ENCODE assay signal across 9 cellular contexts in genomic region chr17:44900894-44901293, GRCh38. TPM values are rescaled to one million over a fixed set of nuclear protein-coding genes. Genes with fewer than 3 reads are reported as not detected.
A peak's percentile ranks its signal among the peaks of the same experiment; 100 is the strongest.
DNase-seq lines count a peak whose midpoint lies in the region; ATAC-seq and TF ChIP-seq lines count a peak whose summit lies in the region.
"Had no signal": no experiment of that assay in that cellular context is flagged by ENCODE, and none has a peak within 500 bp of the region (broad histone marks: within the 10 kb centered on the region; RNA-seq: fewer than 3 reads in every experiment).

No MANE protein-coding gene starts in this region.

- H3K4me3 ChIP-seq in effector memory CD4-positive, alpha-beta T cell (ENCODE audit: insufficient read depth, low read depth, low read length, poor library complexity, severe bottlenecking): no peak overlapping the region
- no peak overlapping the region for H3K4me3 ChIP-seq in upper lobe of left lung

- H3K9me3 Mint-ChIP-seq in CD4-positive, alpha-beta T cell: no peaks in the 10 kb centered on the region
- no peaks in the 10 kb centered on the region for H3K9me3 Mint-ChIP-seq in MCF 10A (ENCODE audit: unreplicated experiment)
- no peaks in the 10 kb centered on the region for H3K9me3 Mint-ChIP-seq in activated CD4-positive, alpha-beta memory T cell treated with anti-CD3 and anti-CD28 coated beads, Interleukin-2, amount 10 ng/mL, durations not matched to agents 7 days and 5 days

- no peak for TF ChIP-seq POLR2A in upper lobe of left lung (IDR thresholded peaks at IDR 0.05)

- TF ChIP-seq EP300 in upper lobe of left lung (IDR thresholded peaks at IDR 0.05): no peak

- CTCF ChIA-PET in CD4-positive, alpha-beta T cell (lab: Charles Lee): interaction anchor here (1.0 kb wide), 1 partner anchor 19 kb away, joined by 3 read pairs; no protein-coding TSS in a partner anchor
- CTCF ChIA-PET in MCF 10A (lab: Yijun Ruan, JAX): interaction anchor here (0.7 to 6.7 kb wide), 5 partner anchors 12 to 198 kb away, joined by 3 to 29 read pairs (median 10); no protein-coding TSS in a partner anchor
- CTCF ChIA-PET in activated CD4-positive, alpha-beta memory T cell treated with anti-CD3 and anti-CD28 coated beads, Interleukin-2, amount 10 ng/mL, durations not matched to agents 7 days and 5 days (lab: Charles Lee): interaction anchor here (1.1 kb wide), 1 partner anchor 234 kb away, joined by 3 read pairs; the partner anchor contains the start of gene ACBD4

- H3K27ac ChIP-seq in CD4-positive, alpha-beta T cell (ENCODE audit: low read depth, low read length): no peak overlapping the region
- H3K27ac ChIP-seq in effector memory CD4-positive, alpha-beta T cell (ENCODE audit: insufficient read depth, low read length, poor library complexity, severe bottlenecking): no peak overlapping the region
- H3K27ac ChIP-seq in upper lobe of left lung: no peak overlapping the region

- peaks cover 17% of the 10 kb centered on the region for H3K27me3 Mint-ChIP-seq in CD4-positive, alpha-beta T cell
- no peaks in the 10 kb centered on the region for H3K27me3 Mint-ChIP-seq in MCF 10A (ENCODE audit: insufficient read depth, unreplicated experiment)
- H3K27me3 Mint-ChIP-seq in activated CD4-positive, alpha-beta memory T cell treated with anti-CD3 and anti-CD28 coated beads, Interleukin-2, amount 10 ng/mL, durations not matched to agents 7 days and 5 days: peaks cover 11% of the 10 kb centered on the region

- peaks cover 18% of the 10 kb centered on the region for H3K4me1 ChIP-seq in effector memory CD4-positive, alpha-beta T cell (ENCODE audit: control insufficient read depth, insufficient read depth, low read length, poor library complexity, severe bottlenecking)
- peaks cover 25 to 36% (median 26%) of the 10 kb centered on the region in 4 donors for H3K4me1 ChIP-seq in upper lobe of left lung

- H3K9me3 ChIP-seq in CD4-positive, alpha-beta T cell (ENCODE audit: control insufficient read depth, low read length): no peaks in the 10 kb centered on the region
- H3K9me3 ChIP-seq in effector memory CD4-positive, alpha-beta T cell (ENCODE audit: control insufficient read depth, low read length): no peaks in the 10 kb centered on the region
- H3K9me3 ChIP-seq in upper lobe of left lung: no peaks in the 10 kb centered on the region

- H3K36me3 ChIP-seq in effector memory CD4-positive, alpha-beta T cell (ENCODE audit: control insufficient read depth, insufficient read depth, low read length): no peaks in the 10 kb centered on the region
- H3K36me3 ChIP-seq in upper lobe of left lung: no peaks in the 10 kb centered on the region

- H3K27ac Mint-ChIP-seq in CD4-positive, alpha-beta T cell: peak overlapping the region; percentile 99
- peak overlapping the region; percentile 99 for H3K27ac Mint-ChIP-seq in MCF 10A (ENCODE audit: low read depth, unreplicated experiment)
- H3K27ac Mint-ChIP-seq in activated CD4-positive, alpha-beta memory T cell treated with anti-CD3 and anti-CD28 coated beads, Interleukin-2, amount 10 ng/mL, durations not matched to agents 7 days and 5 days: no peak overlapping the region

- 10 to 20% methylated on average over 3 of the region's 3 CpGs for WGBS in upper lobe of left lung, 2 donors

- H3K4me1 Mint-ChIP-seq in CD4-positive, alpha-beta T cell (ENCODE audit: low read depth): peaks cover 27% of the 10 kb centered on the region
- peaks cover 31% of the 10 kb centered on the region for H3K4me1 Mint-ChIP-seq in MCF 10A (ENCODE audit: insufficient read depth, unreplicated experiment)
- peaks cover 25% of the 10 kb centered on the region for H3K4me1 Mint-ChIP-seq in activated CD4-positive, alpha-beta memory T cell treated with anti-CD3 and anti-CD28 coated beads, Interleukin-2, amount 10 ng/mL, durations not matched to agents 7 days and 5 days

- POLR2A ChIA-PET in CD4-positive, alpha-beta T cell (lab: Charles Lee): interaction anchor here (1.4 to 2.2 kb wide), 2 partner anchors 125 to 192 kb away, joined by 5 to 8 read pairs; partner anchors contain the start of gene DBF4B
- POLR2A ChIA-PET in MCF 10A (lab: Yijun Ruan, JAX): interaction anchor here (1.8 to 4.1 kb wide), 5 partner anchors 8 to 248 kb away, joined by 5 to 21 read pairs (median 10); partner anchors contain the start of gene GFAP
- POLR2A ChIA-PET in activated CD4-positive, alpha-beta memory T cell treated with anti-CD3 and anti-CD28 coated beads, Interleukin-2, amount 10 ng/mL, durations not matched to agents 7 days and 5 days (lab: Charles Lee): interaction anchor here (2.7 kb wide), 1 partner anchor 46 kb away, joined by 14 read pairs; the partner anchor contains the start of gene KIF18B

- no TSS peak for BruUV-seq in MCF 10A (replicated peaks; lab: Mats Ljungman, UMichigan)

- intact Hi-C loops in CD4-positive, alpha-beta T cell (cut with DNase I, micrococcal nuclease): loop anchor here in 1 of 2 experiments (2.0 to 5.0 kb wide), 2 partner anchors 48 to 231 kb away; partner anchors contain the start of gene PLCD3
- intact Hi-C loops in MCF 10A (cut with micrococcal nuclease): loop anchor here (2.0 to 10.0 kb wide), 2 partner anchors 194 to 232 kb away; partner anchors contain the start of gene PLCD3

- TF ChIP-seq CTCF in CD4-positive, alpha-beta T cell (IDR thresholded peaks at IDR 0.05): no peak
- TF ChIP-seq CTCF in MCF 10A (IDR thresholded peaks at IDR 0.05; ENCODE audit: unreplicated experiment): no peak
- no peak for TF ChIP-seq CTCF in upper lobe of left lung (IDR thresholded peaks at IDR 0.05)

- H3K36me3 Mint-ChIP-seq in CD4-positive, alpha-beta T cell (ENCODE audit: low read depth): peaks cover 18% of the 10 kb centered on the region
- H3K36me3 Mint-ChIP-seq in MCF 10A (ENCODE audit: insufficient read depth, unreplicated experiment): peaks cover 3% of the 10 kb centered on the region
- peaks cover 4% of the 10 kb centered on the region for H3K36me3 Mint-ChIP-seq in activated CD4-positive, alpha-beta memory T cell treated with anti-CD3 and anti-CD28 coated beads, Interleukin-2, amount 10 ng/mL, durations not matched to agents 7 days and 5 days (ENCODE audit: low read depth)

- DNase-seq in CD4-positive, alpha-beta T cell: no peak
- DNase-seq in NCI-H2171 (lab: John Stamatoyannopoulos, UW) (peak; percentile 59), MCF 10A (ENCODE audit: unreplicated experiment) (peak; percentile 92), midbrain (lab: John Stamatoyannopoulos, UW) (peak; percentile 15), NCI-H1048 (lab: John Stamatoyannopoulos, UW) (no peak), upper lobe of left lung (no peak)
- DNase-seq in effector memory CD4-positive, alpha-beta T cell: no peak
- DNase-seq in activated CD4-positive, alpha-beta memory T cell treated with anti-CD3 and anti-CD28 coated beads, Interleukin-2, amount 10 ng/mL, durations not matched to agents 7 days and 5 days: no peak

- no peak for ATAC-seq in CD4-positive, alpha-beta T cell (ENCODE audit: poor library complexity)
- no peak for ATAC-seq in upper lobe of left lung (ENCODE audit: low FRiP score in 2 of 2)
- ATAC-seq: Right ventricle myocardium inferior had no signal

- H3K4me3 Mint-ChIP-seq in CD4-positive, alpha-beta T cell: peak overlapping the region; percentile 95
- H3K4me3 Mint-ChIP-seq in MCF 10A (ENCODE audit: unreplicated experiment): peak overlapping the region; percentile 80
- no peak overlapping the region for H3K4me3 Mint-ChIP-seq in activated CD4-positive, alpha-beta memory T cell treated with anti-CD3 and anti-CD28 coated beads, Interleukin-2, amount 10 ng/mL, durations not matched to agents 7 days and 5 days

- H3K27me3 ChIP-seq in CD4-positive, alpha-beta T cell (ENCODE audit: control insufficient read depth, insufficient read depth, low read length): no peaks in the 10 kb centered on the region
- no peaks in the 10 kb centered on the region for H3K27me3 ChIP-seq in effector memory CD4-positive, alpha-beta T cell (replicated peaks; ENCODE audit: control insufficient read depth, insufficient read depth, low read length, poor library complexity, severe bottlenecking)
- no peaks in the 10 kb centered on the region for H3K27me3 ChIP-seq in upper lobe of left lung

RNA-seq across cellular contexts. Expression of gene EFTUD2, which starts 1.6 kb away (rescaled TPM):
- 100 to 1,000 TPM; 105 to 112 TPM for total RNA-seq in CD4-positive, alpha-beta T cell
- total RNA-seq in MCF 10A (2022) (119 and 125 TPM in 2 replicates), upper lobe of left lung (100 to 1,000 TPM in 1 of 6 donors, 10 to 100 TPM in 5; 66.6 to 146 (median 75.6) TPM)
- 100 to 1,000 TPM; 102 to 114 TPM for total RNA-seq in activated CD4-positive, alpha-beta memory T cell treated with anti-CD3 and anti-CD28 coated beads, Interleukin-2, amount 10 ng/mL, durations not matched to agents 7 days and 5 days

RNA-seq across cellular contexts. Expression of gene GFAP, which starts 14.4 kb away (rescaled TPM):
- total RNA-seq in CD4-positive, alpha-beta T cell: not detected
- total RNA-seq in MCF 10A (2022) (not detected in 2 replicates), upper lobe of left lung (not detected)
- not detected for total RNA-seq in activated CD4-positive, alpha-beta memory T cell treated with anti-CD3 and anti-CD28 coated beads, Interleukin-2, amount 10 ng/mL, durations not matched to agents 7 days and 5 days

RNA-seq across cellular contexts. Expression of gene KIF18B, which starts 46.7 kb away (rescaled TPM):
- under 1 TPM; 0.05 to 0.08 TPM for total RNA-seq in CD4-positive, alpha-beta T cell
- total RNA-seq in MCF 10A (2022): 11.2 and 17.5 TPM in 2 replicates
- 1 to 10 TPM in 4 of 6 donors, under 1 TPM in 2; 0.49 to 2.9 (median 1.3) TPM for total RNA-seq in upper lobe of left lung
- total RNA-seq in activated CD4-positive, alpha-beta memory T cell treated with anti-CD3 and anti-CD28 coated beads, Interleukin-2, amount 10 ng/mL, durations not matched to agents 7 days and 5 days: 10 to 100 TPM; 66.9 to 67.9 TPM

RNA-seq across cellular contexts. Expression of gene HIGD1B, which starts 53.2 kb away (rescaled TPM):
- total RNA-seq in CD4-positive, alpha-beta T cell: not detected
- total RNA-seq in MCF 10A (2022) (not detected in 2 replicates), upper lobe of left lung (10 to 100 TPM in 3 of 6 donors, 1 to 10 TPM in 2, not detected in 1; 1.9 to 33.3 (median 15.9) TPM)
- not detected for total RNA-seq in activated CD4-positive, alpha-beta memory T cell treated with anti-CD3 and anti-CD28 coated beads, Interleukin-2, amount 10 ng/mL, durations not matched to agents 7 days and 5 days

Comparison
In these comparisons a context has a peak if more than half of its experiments do, and no peak if none do; other contexts are left out.
1. DNase-seq: peak in NCI-H2171 (single experiment), MCF 10A (single experiment) and midbrain (single experiment); none in CD4-positive, alpha-beta T cell (0 of 10), effector memory CD4-positive, alpha-beta T cell (0 of 3), NCI-H1048 (single experiment), upper lobe of left lung (0 of 2) and activated CD4-positive, alpha-beta memory T cell treated with anti-CD3 and anti-CD28 coated beads, Interleukin-2, amount 10 ng/mL, durations not matched to agents 7 days and 5 days (single experiment).